Comparison of ENCODE assay signal across 13 cellular contexts in the genomic region with DNA sequence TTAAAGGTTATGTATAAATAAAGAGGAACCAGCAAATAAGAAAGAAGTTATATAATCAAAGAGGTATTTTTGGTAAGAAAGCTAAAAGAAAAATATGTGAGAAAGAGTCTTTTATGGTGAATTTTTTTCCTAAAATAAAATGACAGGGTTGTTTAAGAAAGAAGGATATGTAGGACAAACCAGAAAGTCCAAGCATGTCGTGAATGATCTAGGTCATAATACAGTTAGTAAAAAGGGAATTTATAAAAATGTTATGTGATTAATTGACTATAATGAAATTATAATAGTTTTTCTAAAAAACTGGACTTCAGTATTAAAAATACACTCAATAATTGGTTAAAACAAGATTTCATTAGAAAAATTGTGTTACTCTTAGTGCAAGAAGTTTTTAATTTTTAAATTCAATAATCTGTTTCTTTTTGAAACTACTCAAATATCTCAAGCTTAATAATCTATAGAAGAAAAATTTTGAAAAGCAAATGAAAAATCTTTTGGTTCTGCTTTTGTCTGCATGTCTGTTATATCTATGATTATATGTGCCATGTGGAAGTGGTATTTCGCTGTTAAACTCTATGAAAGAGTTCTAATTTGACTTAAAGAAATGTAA. TPM values are rescaled to one million over a fixed set of nuclear protein-coding genes. Genes with fewer than 3 reads are reported as not detected.
DNase-seq lines count a peak whose midpoint lies in the region; ATAC-seq and TF ChIP-seq lines count a peak whose summit lies in the region.
"Had no signal": no experiment of that assay in that cellular context is flagged by ENCODE, and none has a peak within 500 bp of the region (broad histone marks: within the 10 kb centered on the region; RNA-seq: fewer than 3 reads in every experiment).

No MANE protein-coding gene starts in this region.

- H3K23ac ChIP-seq in IMR-90 (ENCODE audit: low read depth, low read length): no peak overlapping the region

- no peak overlapping the region for H3K14ac ChIP-seq in IMR-90 (replicated peaks; ENCODE audit: low read depth, low read length)

- H3K79me1 ChIP-seq in IMR-90 (ENCODE audit: low read depth in 1 of 2, low read length in 2 of 2): peaks cover 33 to 40% of the 10 kb centered on the region in 2 experiments

- H2BK120ac ChIP-seq in IMR-90 (ENCODE audit: low read depth, low read length): no peak overlapping the region

- dilution Hi-C loops in IMR-90 (cut with HindIII; ENCODE audit: low sequenced_read_pairs, unreplicated experiment): no loop called here

- TF ChIP-seq POLR2A in IMR-90 (IDR thresholded peaks at IDR 0.05; ENCODE audit: low read depth, low read length): no peak
- TF ChIP-seq POLR2A in esophagus muscularis mucosa (IDR thresholded peaks at IDR 0.05; ENCODE audit: low read depth): no peak

- H3K4ac ChIP-seq in IMR-90 (ENCODE audit: low read depth, low read length): no peak overlapping the region

- no peak for TF ChIP-seq CTCF in IMR-90 (conservative IDR thresholded peaks at IDR 0.05; ENCODE audit: low read depth, low read length)
- TF ChIP-seq CTCF in esophagus muscularis mucosa (IDR thresholded peaks at IDR 0.05): no peak

- no peak overlapping the region for H3K18ac ChIP-seq in IMR-90 (ENCODE audit: low read depth, low read length)

- peaks cover 8% of the 10 kb centered on the region; the same call in 1 of the 2 replicates for H3K36me3 ChIP-seq in IMR-90 (ENCODE audit: control insufficient read depth, insufficient read depth, low read length)
- peaks cover 5% of the 10 kb centered on the region; the same call in 1 of the 2 replicates for H3K36me3 ChIP-seq in SJCRH30
- no peaks in the 10 kb centered on the region for H3K36me3 ChIP-seq in esophagus muscularis mucosa

- no peak overlapping the region for H3K4me2 ChIP-seq in IMR-90 (ENCODE audit: low read depth, low read length)

- H2AK5ac ChIP-seq in IMR-90 (ENCODE audit: low read depth, low read length): no peak overlapping the region

- TF ChIP-seq RAD21 in IMR-90 (IDR thresholded peaks at IDR 0.05; ENCODE audit: low read length): no peak

- H4K8ac ChIP-seq in IMR-90 (ENCODE audit: low read depth in 2 of 2, low read length in 2 of 2): no peak overlapping the region

- H3K9me3 ChIP-seq in IMR-90 (ENCODE audit: control insufficient read depth, insufficient read depth, low read length) (peaks cover 15% of the 10 kb centered on the region), SJCRH30 (replicated peaks) (peaks cover 37% of the 10 kb centered on the region), esophagus muscularis mucosa (no peaks in the 10 kb centered on the region)
- H3K9me3 ChIP-seq: transverse colon had no signal

- no peak for TF ChIP-seq EP300 in esophagus muscularis mucosa (IDR thresholded peaks at IDR 0.05)

- WGBS in IMR-90 (ENCODE audit: extremely low coverage in 2 of 2, insufficient read length in 1 of 2), 2 experiments: no CpG with 5 or more reads among the region's 2 CpGs
- WGBS in esophagus muscularis mucosa: 87% methylated on average over 2 of the region's 2 CpGs

- no peak overlapping the region for H3K4me3 ChIP-seq in IMR-90 (ENCODE audit: insufficient read depth, low read depth, low read length)
- H3K4me3 ChIP-seq in SJCRH30: no peak overlapping the region
- no peak overlapping the region for H3K4me3 ChIP-seq in esophagus muscularis mucosa
- H3K4me3 ChIP-seq: transverse colon had no signal

- H3K4me1 ChIP-seq in IMR-90 (ENCODE audit: control insufficient read depth, insufficient read depth, low read length) (no peaks in the 10 kb centered on the region), SJCRH30 (no peaks in the 10 kb centered on the region), esophagus muscularis mucosa (peaks cover 0 to 15% (median 12%) of the 10 kb centered on the region in 4 donors)

- no peak for ATAC-seq in IMR-90 (ENCODE audit: low read depth)
- ATAC-seq: sciatic nerve had no signal

- peaks cover 12% of the 10 kb centered on the region; the same call in 1 of the 2 replicates for H4K20me1 ChIP-seq in IMR-90 (ENCODE audit: insufficient read depth, low read length)

- no peak overlapping the region for H2BK5ac ChIP-seq in IMR-90 (ENCODE audit: low read depth, low read length, poor library complexity, severe bottlenecking)

- no peak overlapping the region for H2AK9ac ChIP-seq in IMR-90 (replicated peaks; ENCODE audit: low read depth, low read length, poor library complexity)

- intact Hi-C loops in IMR-90 (cut with micrococcal nuclease) (no loop called here), esophagus muscularis mucosa (cut with DNase I) (no loop called here)

- H3K27ac ChIP-seq in IMR-90 (ENCODE audit: insufficient read depth, low read length) (no peak overlapping the region), SJCRH30 (no peak overlapping the region), esophagus muscularis mucosa (replicated peaks in 1 of 4) (no peak overlapping the region)

- in situ Hi-C loops in IMR-90 (cut with MboI; ENCODE audit: low sequenced_read_pairs): no loop called here

- CTCF ChIA-PET in IMR-90 (lab: Yijun Ruan, JAX): interaction anchor here (0.9 kb wide), 1 partner anchor 70 kb away, joined by 3 read pairs; no protein-coding TSS in a partner anchor

- H3K27me3 ChIP-seq in IMR-90 (ENCODE audit: control insufficient read depth, insufficient read depth, low read length) (no peaks in the 10 kb centered on the region), SJCRH30 (no peaks in the 10 kb centered on the region), esophagus muscularis mucosa (no peaks in the 10 kb centered on the region)
- H3K27me3 ChIP-seq: transverse colon had no signal

- no TSS peak for BruUV-seq in IMR-90 (replicated peaks; lab: Mats Ljungman, UMichigan)

- H4K5ac ChIP-seq in IMR-90 (ENCODE audit: low read depth, low read length): no peak overlapping the region

- H2BK15ac ChIP-seq in IMR-90 (ENCODE audit: low read depth, low read length): no peak overlapping the region

- H4K91ac ChIP-seq in IMR-90 (ENCODE audit: insufficient read depth, low read depth, low read length): no peak overlapping the region

- no peak overlapping the region for H3K9ac ChIP-seq in IMR-90 (ENCODE audit: low read depth, low read length)

- H2AFZ ChIP-seq in IMR-90 (replicated peaks; ENCODE audit: low read length, poor library complexity): no peak overlapping the region

- H3K9me1 ChIP-seq in IMR-90 (ENCODE audit: insufficient read depth, low read length): no peaks in the 10 kb centered on the region

- H2BK20ac ChIP-seq in IMR-90 (ENCODE audit: low read depth, low read length): no peak overlapping the region

- DNase-seq in DMS153 treated with DMSO at 0.1 percent for 48 hours (lab: John Stamatoyannopoulos, UW; ENCODE audit: unreplicated experiment) (peak; percentile 4), IMR-90 (peak; percentile 71), SJCRH30 (peak; percentile 46 to 66), iPS DF 4.7 (ENCODE audit: extremely low read depth, low spot score) (peak; percentile 87), esophagus muscularis mucosa (ENCODE audit: extremely low spot score) (no peak), D341Med (ENCODE audit: low spot score) (no peak)
- no peak for DNase-seq in activated effector memory CD4-positive, alpha-beta T cell treated with anti-CD3 and anti-CD28 coated beads, Interleukin-2, amount 50 U/mL, for 16 hours
- DNase-seq: activated CD4-positive, alpha-beta T cell treated with anti-CD3 and anti-CD28 coated beads, Interleukin-2, amount 50 U/mL, for 4 hours; activated naive CD8-positive, alpha-beta T cell treated with anti-CD3 and anti-CD28 coated beads, Interleukin-2, amount 10 ng/mL, durations not matched to agents 7 days and 5 days; NCI-H345; T-helper 1 cell; transverse colon had no signal

- no peak overlapping the region for H3K56ac ChIP-seq in IMR-90 (ENCODE audit: extremely low read depth, insufficient read depth, low read length)

- POLR2A ChIA-PET in IMR-90 (lab: Charles Lee; ENCODE audit: unreplicated experiment): no interaction called here

TF ChIP-seq in IMR-90, 13 proteins besides CTCF, POLR2A, EP300 and RAD21 (continues in another document):
- TF ChIP-seq CEBPB (IDR thresholded peaks at IDR 0.05; ENCODE audit: low read depth, low read length) (no peak), MAZ (IDR thresholded peaks at IDR 0.05; ENCODE audit: borderline replicate concordance, low read depth, low read length) (no peak), CHD1 (IDR thresholded peaks at IDR 0.05; ENCODE audit: low read depth, low read length) (no peak), NFE2L2 (IDR thresholded peaks at IDR 0.05; ENCODE audit: low read depth, low read length) (no peak), ELK1 (IDR thresholded peaks at IDR 0.05; ENCODE audit: borderline replicate concordance, low read depth, low read length) (no peak), RFX5 (IDR thresholded peaks at IDR 0.05; ENCODE audit: low read depth, low read length) (no peak), MXI1 (IDR thresholded peaks at IDR 0.05; ENCODE audit: borderline replicate concordance, low read depth, low read length) (no peak)
- TF ChIP-seq, protein P1, sequence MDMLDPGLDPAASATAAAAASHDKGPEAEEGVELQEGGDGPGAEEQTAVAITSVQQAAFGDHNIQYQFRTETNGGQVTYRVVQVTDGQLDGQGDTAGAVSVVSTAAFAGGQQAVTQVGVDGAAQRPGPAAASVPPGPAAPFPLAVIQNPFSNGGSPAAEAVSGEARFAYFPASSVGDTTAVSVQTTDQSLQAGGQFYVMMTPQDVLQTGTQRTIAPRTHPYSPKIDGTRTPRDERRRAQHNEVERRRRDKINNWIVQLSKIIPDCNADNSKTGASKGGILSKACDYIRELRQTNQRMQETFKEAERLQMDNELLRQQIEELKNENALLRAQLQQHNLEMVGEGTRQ (IDR thresholded peaks at IDR 0.05; ENCODE audit: low read depth, low read length): no peak

RNA-seq across cellular contexts. Expression of gene AVL9, which starts 23.3 kb away (rescaled TPM):
- total RNA-seq in IMR-90 (2012; rRNA removed) (21.7 and 23.6 TPM in 2 replicates), esophagus muscularis mucosa (10 to 100 TPM; 18.8 to 27.7 (median 21.3) TPM)
- polyA plus RNA-seq in IMR-90 (2012; rRNA removed): 8.8 and 13.1 TPM in 2 replicates
- 3.3 and 6.3 TPM in 2 replicates for polyA plus RNA-seq in IMR-90 (2012; cell fraction: cytosol; rRNA removed)
- polyA plus RNA-seq in IMR-90 (2012; cell fraction: nucleus; rRNA removed; ENCODE audit: low replicate concordance): 4.2 and 18.6 TPM in 2 replicates
- 28.2 and 29.2 TPM in 2 replicates for total RNA-seq in SJCRH30 (2014; rRNA removed; shearing (Covaris generic))

RNA-seq across cellular contexts. Expression of gene LSM5, which starts 28.5 kb away (rescaled TPM):
- 5.0 and 36.4 TPM in 2 replicates for total RNA-seq in IMR-90 (2012; rRNA removed)
- polyA plus RNA-seq in IMR-90 (2012; rRNA removed): 18.9 and 26.5 TPM in 2 replicates
- polyA plus RNA-seq in IMR-90 (2012; cell fraction: cytosol; rRNA removed): 1.0 and 1.3 TPM in 2 replicates
- polyA plus RNA-seq in IMR-90 (2012; cell fraction: nucleus; rRNA removed; ENCODE audit: low replicate concordance): 3.8 and 7.8 TPM in 2 replicates
- total RNA-seq in SJCRH30 (2014; rRNA removed; shearing (Covaris generic)): 130 and 149 TPM in 2 replicates
- 10 to 100 TPM; 10.1 to 15.6 (median 12.6) TPM for total RNA-seq in esophagus muscularis mucosa

Comparison
In these comparisons a context has a peak if more than half of its experiments do, and no peak if none do; other contexts are left out.
1. DNase-seq: peak in DMS153 treated with DMSO at 0.1 percent for 48 hours (single experiment), IMR-90 (single experiment), SJCRH30 (2 of 2) and iPS DF 4.7 (single experiment); none in activated effector memory CD4-positive, alpha-beta T cell treated with anti-CD3 and anti-CD28 coated beads, Interleukin-2, amount 50 U/mL, for 16 hours (single experiment), esophagus muscularis mucosa (single experiment) and D341Med (single experiment).